In the genomic region with DNA sequence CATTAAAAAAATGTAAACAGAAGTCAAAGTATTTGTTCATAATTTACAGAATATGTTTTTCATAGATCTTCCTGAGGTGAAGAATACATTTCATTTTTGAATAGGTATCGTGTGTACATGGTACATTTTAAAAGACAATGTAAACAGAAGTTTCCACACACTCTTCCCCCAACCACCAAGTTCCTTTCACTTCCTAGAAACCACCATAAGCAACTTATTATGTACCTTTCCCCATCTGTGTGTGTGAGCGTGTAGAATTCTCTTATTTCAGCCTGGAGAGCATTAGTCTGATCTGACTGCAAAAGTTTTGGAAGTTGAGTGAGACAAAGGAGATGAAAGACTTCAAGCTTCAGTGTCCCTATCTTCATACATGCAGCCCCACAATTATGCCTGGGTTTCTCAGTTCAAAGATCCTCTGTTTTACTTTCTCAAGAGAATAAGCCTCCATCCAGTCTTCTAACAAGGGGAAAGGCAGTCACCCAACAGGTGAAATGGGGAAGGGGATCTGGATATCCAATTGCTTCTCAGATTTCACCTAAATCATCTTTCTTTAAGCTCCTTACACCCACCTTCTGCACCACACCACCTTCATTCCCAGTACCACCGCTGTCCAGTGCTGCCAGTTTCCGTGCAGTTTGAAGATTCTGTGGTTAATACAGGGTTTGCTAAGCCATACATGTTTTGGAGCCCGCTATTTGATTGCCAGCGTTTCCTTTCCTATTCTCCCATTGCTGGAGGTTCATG, we compare ENCODE assay signal across 13 cellular contexts. TPM values are rescaled to one million over a fixed set of nuclear protein-coding genes. Genes with fewer than 3 reads are reported as not detected.
DNase-seq lines count a peak whose midpoint lies in the region; ATAC-seq and TF ChIP-seq lines count a peak whose summit lies in the region.
"Had no signal": no experiment of that assay in that cellular context is flagged by ENCODE, and none has a peak within 500 bp of the region (broad histone marks: within the 10 kb centered on the region; RNA-seq: fewer than 3 reads in every experiment).

No MANE protein-coding gene starts in this region.

- H3K9me3 Mint-ChIP-seq in IgD-negative memory B cell (no peaks in the 10 kb centered on the region), WTC11 (no peaks in the 10 kb centered on the region)
- no peaks in the 10 kb centered on the region for H3K9me3 Mint-ChIP-seq in naive thymus-derived CD8-positive, alpha-beta T cell

- CTCF ChIA-PET in WTC11 (lab: Charles Lee): interaction anchor here (0.7 kb wide), 1 partner anchor 36 kb away, joined by 3 read pairs; no protein-coding TSS in a partner anchor

- ATAC-seq in DND-41 (ENCODE audit: insufficient read depth, low read depth) (no peak), WTC11 (no peak), HG03565 (IDR thresholded peaks at IDR 0.05; ENCODE audit: unreplicated experiment) (no peak)
- no peak for ATAC-seq in naive thymus-derived CD8-positive, alpha-beta T cell

- H3K4me1 Mint-ChIP-seq in IgD-negative memory B cell: peaks cover 9 to 21% (median 14%) of the 10 kb centered on the region in 3 donors
- peaks cover 7% of the 10 kb centered on the region for H3K4me1 Mint-ChIP-seq in WTC11
- peaks cover 9 to 47% (median 38%) of the 10 kb centered on the region in 4 donors for H3K4me1 Mint-ChIP-seq in naive thymus-derived CD8-positive, alpha-beta T cell

- TF ChIP-seq CTCF in DND-41 (IDR thresholded peaks at IDR 0.05; ENCODE audit: borderline replicate concordance, extremely low read depth, low read length, poor library complexity, severe bottlenecking) (no peak), WTC11 (IDR thresholded peaks at IDR 0.05) (no peak)

- H2AFZ ChIP-seq in DND-41 (ENCODE audit: low read depth, low read length): no peak overlapping the region
- H2AFZ ChIP-seq: parathyroid adenoma had no signal

- H3K36me3 ChIP-seq in DND-41 (ENCODE audit: insufficient read depth, low read length): peaks cover 23% of the 10 kb centered on the region

- H3K27ac Mint-ChIP-seq in IgD-negative memory B cell (no peak overlapping the region), WTC11 (no peak overlapping the region)
- peak overlapping the region in 6 of 10 donors; percentile 5 to 79 (median 20) for H3K27ac Mint-ChIP-seq in naive thymus-derived CD8-positive, alpha-beta T cell

- no peak for DNase-seq in DND-41
- DNase-seq in WTC11 (ENCODE audit: low spot score): no peak
- DNase-seq in naive thymus-derived CD8-positive, alpha-beta T cell: no peak
- no peak for DNase-seq in NCI-H187 (lab: John Stamatoyannopoulos, UW)
- no peak for DNase-seq in NCI-H2196 (lab: John Stamatoyannopoulos, UW; ENCODE audit: unreplicated experiment)
- DNase-seq: activated CD8-positive, alpha-beta memory T cell treated with anti-CD3 and anti-CD28 coated beads, Interleukin-2, amount 50 U/mL, for 4 hours; cerebellar nuclear complex; NCI-H510A treated with DMSO at 0.1 percent for 48 hours; SW 1271; testis had no signal

- H3K36me3 Mint-ChIP-seq in IgD-negative memory B cell: peaks cover 2% of the 10 kb centered on the region
- no peaks in the 10 kb centered on the region for H3K36me3 Mint-ChIP-seq in WTC11
- H3K36me3 Mint-ChIP-seq in naive thymus-derived CD8-positive, alpha-beta T cell: peaks cover 0 to 8% (median 5%) of the 10 kb centered on the region in 3 donors

- H3K9ac ChIP-seq in DND-41 (ENCODE audit: low read depth, low read length): peak overlapping the region; percentile 97
- H3K9ac ChIP-seq: parathyroid adenoma had no signal

- H3K4me2 ChIP-seq in DND-41 (ENCODE audit: insufficient read depth, low read length): peak overlapping the region; percentile 84

- H3K4me1 ChIP-seq in DND-41 (ENCODE audit: insufficient read depth, low read length): peaks cover 52% of the 10 kb centered on the region
- H3K4me1 ChIP-seq: parathyroid adenoma had no signal

- H3K4me3 Mint-ChIP-seq in IgD-negative memory B cell (peak overlapping the region; percentile 15 to 96 (median 92)), WTC11 (peak overlapping the region; percentile 86; the same call in 1 of the 2 replicates)
- peak overlapping the region; percentile 3 to 96 (median 92) for H3K4me3 Mint-ChIP-seq in naive thymus-derived CD8-positive, alpha-beta T cell

- peak overlapping the region in 1 of 2 experiments; percentile 97; a peak in 2 of 4 replicates for H3K4me3 ChIP-seq in DND-41 (ENCODE audit: low read depth in 1 of 2, low read length in 2 of 2)

- H4K20me1 ChIP-seq in DND-41 (ENCODE audit: insufficient read depth, low read length): no peaks in the 10 kb centered on the region; the same call in 1 of the 2 replicates

- POLR2A ChIA-PET in WTC11 (lab: Charles Lee): no interaction called here
- POLR2A ChIA-PET in naive thymus-derived CD8-positive, alpha-beta T cell (lab: Charles Lee): interaction anchor here (1.6 to 4.8 kb wide), 3 partner anchors 74 to 180 kb away, joined by 4 to 63 read pairs (median 33); partner anchors contain the start of genes ERCC5 and TPP2

- no peaks in the 10 kb centered on the region for H3K9me3 ChIP-seq in DND-41 (ENCODE audit: insufficient read depth, low read length, severe bottlenecking)
- H3K9me3 ChIP-seq: testis had no signal

- no peaks in the 10 kb centered on the region for H3K27me3 ChIP-seq in DND-41 (ENCODE audit: insufficient read depth, low read length, poor library complexity)
- H3K27me3 ChIP-seq: testis had no signal

- H3K79me2 ChIP-seq in DND-41 (ENCODE audit: insufficient read depth, low read length): peaks cover 41% of the 10 kb centered on the region
- H3K79me2 ChIP-seq: parathyroid adenoma had no signal

- H3K27ac ChIP-seq in DND-41 (ENCODE audit: low read length): peak overlapping the region; percentile 17; the same call in 1 of the 2 replicates
- H3K27ac ChIP-seq: parathyroid adenoma, testis had no signal

- H3K27me3 Mint-ChIP-seq in IgD-negative memory B cell (no peaks in the 10 kb centered on the region), WTC11 (ENCODE audit: low read depth) (peaks cover 25% of the 10 kb centered on the region)
- H3K27me3 Mint-ChIP-seq in naive thymus-derived CD8-positive, alpha-beta T cell: no peaks in the 10 kb centered on the region

TF ChIP-seq in WTC11, 78 proteins besides CTCF, POLR2A, EP300 and RAD21 (continues in another document):
- TF ChIP-seq TEAD4 (CRISPR knock-in tag; IDR thresholded peaks at IDR 0.05): no peak
- TF ChIP-seq IRF1 (CRISPR knock-in tag; IDR thresholded peaks at IDR 0.05): no peak
- no peak for TF ChIP-seq ATF2 (CRISPR knock-in tag; IDR thresholded peaks at IDR 0.05; ENCODE audit: borderline replicate concordance, low read depth)
- TF ChIP-seq KAT7 (CRISPR knock-in tag; IDR thresholded peaks at IDR 0.05; ENCODE audit: borderline replicate concordance): no peak
- TF ChIP-seq, protein P1, sequence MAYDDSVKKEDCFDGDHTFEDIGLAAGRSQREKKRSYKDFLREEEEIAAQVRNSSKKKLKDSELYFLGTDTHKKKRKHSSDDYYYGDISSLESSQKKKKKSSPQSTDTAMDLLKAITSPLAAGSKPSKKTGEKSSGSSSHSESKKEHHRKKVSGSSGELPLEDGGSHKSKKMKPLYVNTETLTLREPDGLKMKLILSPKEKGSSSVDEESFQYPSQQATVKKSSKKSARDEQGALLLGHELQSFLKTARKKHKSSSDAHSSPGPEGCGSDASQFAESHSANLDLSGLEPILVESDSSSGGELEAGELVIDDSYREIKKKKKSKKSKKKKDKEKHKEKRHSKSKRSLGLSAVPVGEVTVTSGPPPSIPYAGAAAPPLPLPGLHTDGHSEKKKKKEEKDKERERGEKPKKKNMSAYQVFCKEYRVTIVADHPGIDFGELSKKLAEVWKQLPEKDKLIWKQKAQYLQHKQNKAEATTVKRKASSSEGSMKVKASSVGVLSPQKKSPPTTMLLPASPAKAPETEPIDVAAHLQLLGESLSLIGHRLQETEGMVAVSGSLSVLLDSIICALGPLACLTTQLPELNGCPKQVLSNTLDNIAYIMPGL (CRISPR knock-in tag; IDR thresholded peaks at IDR 0.05): no peak

RNA-seq across cellular contexts. Expression of gene TEX30, which starts 2.1 kb away (rescaled TPM):
- polyA plus RNA-seq in IgD-negative memory B cell: 12.1 TPM
- total RNA-seq in WTC11 (2021): 8.0 to 8.9 TPM (median 8.4 TPM) in 3 replicates
- total RNA-seq in naive thymus-derived CD8-positive, alpha-beta T cell: 10 to 100 TPM; 11.1 to 12.2 TPM
- 10 to 100 TPM; 23.8 to 25.0 (median 24.3) TPM for polyA plus RNA-seq in naive thymus-derived CD8-positive, alpha-beta T cell

RNA-seq across cellular contexts. Expression of gene POGLUT2, which starts 27.3 kb away (rescaled TPM):
- polyA plus RNA-seq in IgD-negative memory B cell: 0.44 TPM
- total RNA-seq in WTC11 (2021): 17.2 to 21.8 TPM (median 20.8 TPM) in 3 replicates
- total RNA-seq in naive thymus-derived CD8-positive, alpha-beta T cell: 1 to 10 TPM in 1 of 2 experiments, under 1 TPM in 1; 0.60 to 1.1 TPM
- under 1 TPM in 2 of 3 donors, not detected in 1; 0.56 to 0.81 TPM for polyA plus RNA-seq in naive thymus-derived CD8-positive, alpha-beta T cell

RNA-seq across cellular contexts. Expression of gene BIVM, which starts 27.4 kb away (rescaled TPM):
- 6.1 TPM for polyA plus RNA-seq in IgD-negative memory B cell
- total RNA-seq in WTC11 (2021): 8.9 to 10.4 TPM (median 10.2 TPM) in 3 replicates
- 10 to 100 TPM; 11.8 to 12.1 TPM for total RNA-seq in naive thymus-derived CD8-positive, alpha-beta T cell
- polyA plus RNA-seq in naive thymus-derived CD8-positive, alpha-beta T cell: 1 to 10 TPM; 4.5 to 8.7 (median 6.4) TPM

Comparison
In these comparisons a context has a peak if more than half of its experiments do, and no peak if none do; other contexts are left out.
1. H3K27ac Mint-ChIP-seq: peak in naive thymus-derived CD8-positive, alpha-beta T cell (6 of 10); none in IgD-negative memory B cell (0 of 3) and WTC11 (single experiment).
2. Peak in every context shown above with its lines, with median percentiles within 50 percentile points of each other: H3K4me3 Mint-ChIP-seq.